In the genomic region with DNA sequence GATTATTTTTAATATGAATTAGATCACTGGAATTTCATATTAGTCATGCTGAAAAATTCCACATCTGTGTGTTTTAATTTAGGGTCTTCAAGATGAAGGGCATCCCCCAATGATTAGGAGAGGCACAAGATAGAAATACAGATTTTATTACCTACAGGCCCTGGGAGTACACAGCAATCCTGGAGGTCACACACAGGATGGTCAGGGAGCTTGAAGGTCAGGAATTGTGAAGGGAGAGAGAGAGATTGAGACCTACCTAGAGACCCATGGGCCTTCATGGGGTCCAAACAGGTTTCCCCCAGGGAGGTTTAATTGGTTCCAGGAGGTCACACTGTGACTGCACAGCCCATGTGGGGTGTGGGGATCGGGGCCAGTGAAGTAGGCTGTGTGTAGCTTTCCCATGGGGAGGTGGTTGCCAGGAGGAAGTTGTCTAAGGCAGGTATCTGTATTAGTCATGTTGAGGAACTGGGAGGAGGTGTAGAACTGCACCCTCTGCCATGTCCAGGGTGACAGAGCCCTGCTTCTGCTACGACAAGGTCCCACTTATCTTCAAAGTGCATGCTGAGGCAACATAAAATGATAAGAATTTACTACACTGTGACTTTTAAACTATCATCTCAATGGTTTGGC, we compare ENCODE assay signal across 1 cellular context.
A peak's percentile ranks its signal among the peaks of the same experiment; 100 is the strongest.
TF ChIP-seq lines count a peak whose summit lies in the region.

No MANE protein-coding gene starts in this region.

TF ChIP-seq in K562, 482 proteins besides CTCF, POLR2A, EP300 and RAD21 (continued from another document and continues in another):
- TF ChIP-seq BCLAF1 (IDR thresholded peaks at IDR 0.05; ENCODE audit: borderline replicate concordance in 1 of 2, control insufficient read depth in 1 of 2, low read depth in 2 of 2, low read length in 1 of 2), result 0 out of 4 replicates have a peak, but pooled peaks of 1 of the 2 experiments have one; percentile 51
- TF ChIP-seq MCM3 (IDR thresholded peaks at IDR 0.05), result no peak
- peak in 1 of 2 experiments; percentile 15 for TF ChIP-seq E2F6 (IDR thresholded peaks at IDR 0.05; ENCODE audit: borderline replicate concordance in 1 of 2, extremely low read depth in 1 of 2, insufficient read depth in 1 of 2, insufficient read length in 1 of 2, low read depth in 1 of 2, low read length in 1 of 2, poor library complexity in 1 of 2, severe bottlenecking in 1 of 2)
- TF ChIP-seq XRCC5 (IDR thresholded peaks at IDR 0.05; ENCODE audit: low read depth, low read length), result no peak
- TF ChIP-seq, protein P1, sequence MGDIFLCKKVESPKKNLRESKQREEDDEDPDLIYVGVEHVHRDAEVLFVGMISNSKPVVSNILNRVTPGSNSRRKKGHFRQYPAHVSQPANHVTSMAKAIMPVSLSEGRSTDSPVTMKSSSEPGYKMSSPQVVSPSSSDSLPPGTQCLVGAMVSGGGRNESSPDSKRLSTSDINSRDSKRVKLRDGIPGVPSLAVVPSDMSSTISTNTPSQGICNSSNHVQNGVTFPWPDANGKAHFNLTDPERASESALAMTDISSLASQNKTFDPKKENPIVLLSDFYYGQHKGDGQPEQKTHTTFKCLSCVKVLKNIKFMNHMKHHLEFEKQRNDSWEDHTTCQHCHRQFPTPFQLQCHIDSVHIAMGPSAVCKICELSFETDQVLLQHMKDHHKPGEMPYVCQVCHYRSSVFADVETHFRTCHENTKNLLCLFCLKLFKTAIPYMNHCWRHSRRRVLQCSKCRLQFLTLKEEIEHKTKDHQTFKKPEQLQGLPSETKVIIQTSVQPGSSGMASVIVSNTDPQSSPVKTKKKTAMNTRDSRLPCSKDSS (IDR thresholded peaks at IDR 0.05; ENCODE audit: low read depth, partially characterized antibody), result no peak
- no peak for TF ChIP-seq HNRNPL (IDR thresholded peaks at IDR 0.05; ENCODE audit: low read depth, low read length)
- TF ChIP-seq LARP7 (IDR thresholded peaks at IDR 0.05), result 0 out of 2 replicates have a peak, but pooled peaks have one; percentile 30
- no peak for TF ChIP-seq WHSC1 (IDR thresholded peaks at IDR 0.05; ENCODE audit: low read length)
- no peak for TF ChIP-seq E2F8 (IDR thresholded peaks at IDR 0.05; ENCODE audit: low read depth, partially characterized antibody)
- no peak for TF ChIP-seq ILK (tag; IDR thresholded peaks at IDR 0.05; ENCODE audit: borderline replicate concordance, low read depth)
- TF ChIP-seq GABPB1 (CRISPR knock-in tag; IDR thresholded peaks at IDR 0.05), result no peak
- peak; percentile 39; the same call in 1 of the 2 replicates for TF ChIP-seq SMAD4 (CRISPR knock-in tag; conservative IDR thresholded peaks at IDR 0.05)
- no peak for TF ChIP-seq TBP (optimal IDR thresholded peaks at IDR 0.05; ENCODE audit: low read depth, low read length)
- TF ChIP-seq HDAC3 (IDR thresholded peaks at IDR 0.05; ENCODE audit: borderline replicate concordance, partially characterized antibody), result no peak
- peak; percentile 87 for TF ChIP-seq TCF3 (CRISPR knock-in tag; IDR thresholded peaks at IDR 0.05)
- TF ChIP-seq, protein P2, sequence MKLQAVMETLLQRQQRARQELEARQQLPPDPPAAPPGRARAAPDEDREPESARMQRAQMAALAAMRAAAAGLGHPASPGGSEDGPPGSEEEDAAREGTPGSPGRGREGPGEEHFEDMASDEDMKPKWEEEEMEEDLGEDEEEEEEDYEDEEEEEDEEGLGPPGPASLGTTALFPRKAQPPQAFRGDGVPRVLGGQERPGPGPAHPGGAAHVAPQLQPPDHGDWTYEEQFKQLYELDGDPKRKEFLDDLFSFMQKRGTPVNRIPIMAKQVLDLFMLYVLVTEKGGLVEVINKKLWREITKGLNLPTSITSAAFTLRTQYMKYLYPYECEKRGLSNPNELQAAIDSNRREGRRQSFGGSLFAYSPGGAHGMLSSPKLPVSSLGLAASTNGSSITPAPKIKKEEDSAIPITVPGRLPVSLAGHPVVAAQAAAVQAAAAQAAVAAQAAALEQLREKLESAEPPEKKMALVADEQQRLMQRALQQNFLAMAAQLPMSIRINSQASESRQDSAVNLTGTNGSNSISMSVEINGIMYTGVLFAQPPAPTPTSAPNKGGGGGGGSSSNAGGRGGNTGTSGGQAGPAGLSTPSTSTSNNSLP (IDR thresholded peaks at IDR 0.05; ENCODE audit: borderline replicate concordance, low read depth, low read length), result peak; percentile 85
- TF ChIP-seq, protein P3, sequence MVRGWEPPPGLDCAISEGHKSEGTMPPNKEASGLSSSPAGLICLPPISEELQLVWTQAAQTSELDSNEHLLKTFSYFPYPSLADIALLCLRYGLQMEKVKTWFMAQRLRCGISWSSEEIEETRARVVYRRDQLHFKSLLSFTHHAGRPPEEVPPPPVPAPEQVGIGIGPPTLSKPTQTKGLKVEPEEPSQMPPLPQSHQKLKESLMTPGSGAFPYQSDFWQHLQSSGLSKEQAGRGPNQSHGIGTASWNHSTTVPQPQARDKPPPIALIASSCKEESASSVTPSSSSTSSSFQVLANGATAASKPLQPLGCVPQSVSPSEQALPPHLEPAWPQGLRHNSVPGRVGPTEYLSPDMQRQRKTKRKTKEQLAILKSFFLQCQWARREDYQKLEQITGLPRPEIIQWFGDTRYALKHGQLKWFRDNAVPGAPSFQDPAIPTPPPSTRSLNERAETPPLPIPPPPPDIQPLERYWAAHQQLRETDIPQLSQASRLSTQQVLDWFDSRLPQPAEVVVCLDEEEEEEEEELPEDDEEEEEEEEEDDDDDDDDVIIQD (CRISPR knock-in tag; IDR thresholded peaks at IDR 0.05), result no peak
- no peak for TF ChIP-seq BRD4 (IDR thresholded peaks at IDR 0.05)
- TF ChIP-seq ZNF174 (CRISPR knock-in tag; IDR thresholded peaks at IDR 0.05), result no peak
- TF ChIP-seq ZNF431 (CRISPR knock-in tag; IDR thresholded peaks at IDR 0.05), result no peak
- no peak for TF ChIP-seq ZNF280B (CRISPR knock-in tag; IDR thresholded peaks at IDR 0.05)
- TF ChIP-seq BHLHE40 (IDR thresholded peaks at IDR 0.05; ENCODE audit: low read length), result no peak
- peak; percentile 52 for TF ChIP-seq ATF7 (IDR thresholded peaks at IDR 0.05)
- no peak for TF ChIP-seq POLR2G (IDR thresholded peaks at IDR 0.05; ENCODE audit: low read depth, low read length)
- peak in 1 of 2 experiments; percentile 82; a peak in 1 of 3 replicates for TF ChIP-seq CBX3 (IDR thresholded peaks at IDR 0.05; ENCODE audit: borderline replicate concordance in 1 of 2, low read length in 2 of 2)
- TF ChIP-seq BACH1 (tag; IDR thresholded peaks at IDR 0.05), result no peak
- no peak for TF ChIP-seq ZNF589 (CRISPR knock-in tag; IDR thresholded peaks at IDR 0.05; ENCODE audit: low read depth)
- no peak for TF ChIP-seq ZC3H4 (CRISPR knock-in tag; IDR thresholded peaks at IDR 0.05; ENCODE audit: borderline replicate concordance)
- TF ChIP-seq, protein P4, sequence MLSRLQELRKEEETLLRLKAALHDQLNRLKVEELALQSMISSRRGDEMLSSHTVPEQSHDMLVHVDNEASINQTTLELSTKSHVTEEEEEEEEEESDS (CRISPR knock-in tag; IDR thresholded peaks at IDR 0.05), result no peak
- no peak for TF ChIP-seq ZSCAN29 (IDR thresholded peaks at IDR 0.05)
- TF ChIP-seq, protein P5, sequence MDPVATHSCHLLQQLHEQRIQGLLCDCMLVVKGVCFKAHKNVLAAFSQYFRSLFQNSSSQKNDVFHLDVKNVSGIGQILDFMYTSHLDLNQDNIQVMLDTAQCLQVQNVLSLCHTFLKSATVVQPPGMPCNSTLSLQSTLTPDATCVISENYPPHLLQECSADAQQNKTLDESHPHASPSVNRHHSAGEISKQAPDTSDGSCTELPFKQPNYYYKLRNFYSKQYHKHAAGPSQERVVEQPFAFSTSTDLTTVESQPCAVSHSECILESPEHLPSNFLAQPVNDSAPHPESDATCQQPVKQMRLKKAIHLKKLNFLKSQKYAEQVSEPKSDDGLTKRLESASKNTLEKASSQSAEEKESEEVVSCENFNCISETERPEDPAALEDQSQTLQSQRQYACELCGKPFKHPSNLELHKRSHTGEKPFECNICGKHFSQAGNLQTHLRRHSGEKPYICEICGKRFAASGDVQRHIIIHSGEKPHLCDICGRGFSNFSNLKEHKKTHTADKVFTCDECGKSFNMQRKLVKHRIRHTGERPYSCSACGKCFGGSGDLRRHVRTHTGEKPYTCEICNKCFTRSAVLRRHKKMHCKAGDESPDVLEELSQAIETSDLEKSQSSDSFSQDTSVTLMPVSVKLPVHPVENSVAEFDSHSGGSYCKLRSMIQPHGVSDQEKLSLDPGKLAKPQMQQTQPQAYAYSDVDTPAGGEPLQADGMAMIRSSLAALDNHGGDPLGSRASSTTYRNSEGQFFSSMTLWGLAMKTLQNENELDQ (CRISPR knock-in tag; IDR thresholded peaks at IDR 0.05; ENCODE audit: borderline replicate concordance), result no peak
- no peak for TF ChIP-seq HMG20B (CRISPR knock-in tag; IDR thresholded peaks at IDR 0.05)
